8 cellular contexts compared by ENCODE assay signal in genomic region chr2:28821295-28821958, GRCh38. TPM values are rescaled to one million over a fixed set of nuclear protein-coding genes. Genes with fewer than 3 reads are reported as not detected.
DNase-seq lines count a peak whose midpoint lies in the region; ATAC-seq, FAIRE-seq and TF ChIP-seq lines count a peak whose summit lies in the region.

No MANE protein-coding gene starts in this region.

- TF ChIP-seq CTCF in AG09309 (IDR thresholded peaks at IDR 0.05; ENCODE audit: control insufficient read depth, insufficient read depth, low read depth, low read length, missing control alignments) (peak; percentile 65), lower lobe of right lung (IDR thresholded peaks at IDR 0.05) (peak; percentile 65)

- H3K36me3 ChIP-seq in lower lobe of right lung: no peaks in the 10 kb centered on the region

- no peaks in the 10 kb centered on the region for H3K9me3 ChIP-seq in lower lobe of right lung

- intact Hi-C loops in lower lobe of right lung (cut with DNase I): no loop called here

- no peaks in the 10 kb centered on the region for H3K27me3 ChIP-seq in lower lobe of right lung (ENCODE audit: low read depth)

- ATAC-seq in GM18858 (IDR thresholded peaks at IDR 0.05; ENCODE audit: unreplicated experiment) (peak; percentile 47), lower lobe of right lung (peak; percentile 87), GM19463 (IDR thresholded peaks at IDR 0.05; ENCODE audit: unreplicated experiment) (no peak)

- DNase-seq in AG09309 (ENCODE audit: low read depth) (peak; percentile 17), NCI-H2171 (lab: John Stamatoyannopoulos, UW) (peak; percentile 12), lower lobe of right lung (no peak)
- DNase-seq in activated CD4-positive, CD25-positive, alpha-beta regulatory T cell treated with anti-CD3 and anti-CD28 coated beads, Interleukin-2, amount 50 U/mL, for 16 hours (ENCODE audit: low read depth, low spot score): peak; percentile 41
- peak; percentile 7 to 45 for DNase-seq in stimulated activated CD8-positive, alpha-beta memory T cell treated with anti-CD3 and anti-CD28 coated beads, Interleukin-7, amount 100 ng/mL, for 4 hours (ENCODE audit: low read depth in 2 of 2)

- no peaks in the 10 kb centered on the region for H3K4me1 ChIP-seq in lower lobe of right lung

- FAIRE-seq in colon (lab: Jason Lieb, UNC): peak; percentile 45

- no peak overlapping the region for H3K27ac ChIP-seq in lower lobe of right lung

- H3K4me3 ChIP-seq in AG09309 (ENCODE audit: control insufficient read depth, low read depth, low read length) (no peak overlapping the region), lower lobe of right lung (no peak overlapping the region)

RNA-seq across cellular contexts. Expression of gene SPDYA, which starts 10.8 kb away (rescaled TPM):
- 1.9 TPM for total RNA-seq in lower lobe of right lung

RNA-seq across cellular contexts. Expression of gene TRMT61B, which starts 48.7 kb away (rescaled TPM):
- 13.0 TPM for total RNA-seq in lower lobe of right lung
